In genomic region chr13:29923554-29924481, GRCh38 we compare ENCODE assay signal across 7 cellular contexts.
DNase-seq lines count a peak whose midpoint lies in the region; ATAC-seq and TF ChIP-seq lines count a peak whose summit lies in the region.

No MANE protein-coding gene starts in this region.

- peak overlapping the region; percentile 61 for H3K27ac Mint-ChIP-seq in activated CD4-positive, alpha-beta T cell treated with anti-CD3 and anti-CD28 coated beads, Interleukin-2, amount 10 ng/mL, durations not matched to agents 24 days and 14 days

- peak; percentile 35 to 41 for DNase-seq in NCI-H1930 (lab: John Stamatoyannopoulos, UW)
- DNase-seq in activated CD4-positive, alpha-beta T cell treated with anti-CD3 and anti-CD28 coated beads, Interleukin-2, amount 10 ng/mL, durations not matched to agents 24 days and 14 days, result peak; percentile 79
- no peak for DNase-seq in dorsolateral prefrontal cortex
- peak; percentile 49 for DNase-seq in medulla oblongata (ENCODE audit: extremely low spot score)
- DNase-seq in stimulated activated CD8-positive, alpha-beta memory T cell treated with anti-CD3 and anti-CD28 coated beads, Interleukin-12 subunit alpha, Interleukin-12 subunit beta, amount 100 ng/mL, for 1 hour (ENCODE audit: low read depth), result peak; percentile 36

- intact Hi-C loops in activated CD4-positive, alpha-beta T cell treated with anti-CD3 and anti-CD28 coated beads, Interleukin-2, amount 10 ng/mL, durations not matched to agents 24 days and 14 days (cut with micrococcal nuclease), result no loop called here
- intact Hi-C loops in dorsolateral prefrontal cortex (cut with DNase I), result loop anchor here in 1 of 2 donors (5.0 kb wide), 1 partner anchor 152 kb away; no protein-coding TSS in a partner anchor

- no peak for ATAC-seq in GM18520 (IDR thresholded peaks at IDR 0.05; ENCODE audit: unreplicated experiment)

- H3K9me3 Mint-ChIP-seq in activated CD4-positive, alpha-beta T cell treated with anti-CD3 and anti-CD28 coated beads, Interleukin-2, amount 10 ng/mL, durations not matched to agents 24 days and 14 days, result no peaks in the 10 kb centered on the region

- H3K4me1 Mint-ChIP-seq in activated CD4-positive, alpha-beta T cell treated with anti-CD3 and anti-CD28 coated beads, Interleukin-2, amount 10 ng/mL, durations not matched to agents 24 days and 14 days, result peaks cover 31% of the 10 kb centered on the region

- no peaks in the 10 kb centered on the region for H3K36me3 Mint-ChIP-seq in activated CD4-positive, alpha-beta T cell treated with anti-CD3 and anti-CD28 coated beads, Interleukin-2, amount 10 ng/mL, durations not matched to agents 24 days and 14 days (ENCODE audit: low read depth)

- H3K27me3 Mint-ChIP-seq in activated CD4-positive, alpha-beta T cell treated with anti-CD3 and anti-CD28 coated beads, Interleukin-2, amount 10 ng/mL, durations not matched to agents 24 days and 14 days, result peaks cover 5% of the 10 kb centered on the region

- peak; percentile 89 for TF ChIP-seq CTCF in GM12873 (IDR thresholded peaks at IDR 0.05; ENCODE audit: insufficient read depth, low read depth, low read length, missing control alignments)
- TF ChIP-seq CTCF in dorsolateral prefrontal cortex (IDR thresholded peaks at IDR 0.05 in 54 of 56, conservative IDR thresholded peaks at IDR 0.05 in 2 of 56; ENCODE audit: low read depth in 1 of 56, partially characterized antibody in 56 of 56), result peak in 55 of 56 donors; percentile 34 to 73 (median 59)

- H3K27ac ChIP-seq in dorsolateral prefrontal cortex, result peak overlapping the region in 7 of 59 donors; percentile 3 to 33 (median 21)

- no peaks in the 10 kb centered on the region for H3K27me3 ChIP-seq in dorsolateral prefrontal cortex

- H3K4me3 Mint-ChIP-seq in activated CD4-positive, alpha-beta T cell treated with anti-CD3 and anti-CD28 coated beads, Interleukin-2, amount 10 ng/mL, durations not matched to agents 24 days and 14 days, result no peak overlapping the region

- no peak overlapping the region for H3K4me3 ChIP-seq in dorsolateral prefrontal cortex

Comparison
In these comparisons a context has a peak if more than half of its experiments do, and no peak if none do; other contexts are left out.
1. DNase-seq: peak in NCI-H1930 (2 of 2), activated CD4-positive, alpha-beta T cell treated with anti-CD3 and anti-CD28 coated beads, Interleukin-2, amount 10 ng/mL, durations not matched to agents 24 days and 14 days (single experiment), medulla oblongata (single experiment) and stimulated activated CD8-positive, alpha-beta memory T cell treated with anti-CD3 and anti-CD28 coated beads, Interleukin-12 subunit alpha, Interleukin-12 subunit beta, amount 100 ng/mL, for 1 hour (single experiment); none in dorsolateral prefrontal cortex (0 of 10).